ENCODE assay signal across 16 cellular contexts in the genomic region with DNA sequence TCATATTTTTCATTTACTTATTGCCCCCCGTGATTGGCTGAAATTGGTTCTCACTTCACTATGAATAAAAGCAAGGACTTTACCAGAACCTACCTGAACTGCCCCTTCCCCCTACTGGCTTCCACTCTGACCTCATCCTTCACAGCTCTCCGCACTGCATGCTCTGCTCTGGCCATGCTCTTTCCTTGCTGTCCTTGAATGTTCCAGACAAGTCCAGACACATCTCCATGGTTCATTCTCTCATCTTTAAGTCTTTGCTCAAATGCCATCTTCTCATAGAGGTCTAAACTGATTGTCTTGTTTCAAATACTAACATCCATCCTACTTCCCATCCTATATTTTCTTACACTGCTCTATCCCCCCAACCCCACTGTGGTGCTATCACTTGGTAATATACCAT.
DNase-seq lines count a peak whose midpoint lies in the region; ATAC-seq, FAIRE-seq and TF ChIP-seq lines count a peak whose summit lies in the region.
"Had no signal": no experiment of that assay in that cellular context is flagged by ENCODE, and none has a peak within 500 bp of the region (broad histone marks: within the 10 kb centered on the region; RNA-seq: fewer than 3 reads in every experiment).

No MANE protein-coding gene starts in this region.

- no peak overlapping the region for H2AK5ac ChIP-seq in mesendoderm (ENCODE audit: low read length)

- H3K4me3 ChIP-seq in astrocyte (ENCODE audit: insufficient read depth, low read depth, low read length) (no peak overlapping the region), mesendoderm (ENCODE audit: low read length) (no peak overlapping the region), pancreas (no peak overlapping the region)
- H3K4me3 ChIP-seq: BLaER1 treated with 17β-estradiol and CSF1 and Interleukin-3, amounts not matched to agents 10 nM and 100 nM; GM23248 had no signal

- no peak for FAIRE-seq in astrocyte (lab: Jason Lieb, UNC)
- FAIRE-seq in pancreas (lab: Jason Lieb, UNC): no peak
- FAIRE-seq: G401.6, GM12891 had no signal

- H2BK15ac ChIP-seq in mesendoderm (replicated peaks; ENCODE audit: low read depth): no peak overlapping the region

- no peak overlapping the region for H4K5ac ChIP-seq in mesendoderm (ENCODE audit: low read length)

- H3K27ac ChIP-seq in astrocyte (ENCODE audit: low read depth, low read length) (no peak overlapping the region), foreskin keratinocyte (no peak overlapping the region), mesendoderm (ENCODE audit: low read depth, low read length) (no peak overlapping the region), pancreas (no peak overlapping the region)
- H3K27ac ChIP-seq: BLaER1 treated with 17β-estradiol and CSF1 and Interleukin-3, amounts not matched to agents 10 nM and 100 nM; GM23248 had no signal

- no peak overlapping the region for H3K9ac ChIP-seq in astrocyte (ENCODE audit: low read length)
- no peak overlapping the region for H3K9ac ChIP-seq in mesendoderm (ENCODE audit: low read length)
- H3K9ac ChIP-seq: BLaER1 treated with 17β-estradiol and CSF1 and Interleukin-3, amounts not matched to agents 10 nM and 100 nM; GM23248 had no signal

- H3K4me2 ChIP-seq in astrocyte (ENCODE audit: low read length): no peak overlapping the region
- no peak overlapping the region for H3K4me2 ChIP-seq in mesendoderm (ENCODE audit: low read length)
- H3K4me2 ChIP-seq: BLaER1 treated with 17β-estradiol and CSF1 and Interleukin-3, amounts not matched to agents 10 nM and 100 nM had no signal

- H3K4me1 ChIP-seq in astrocyte (ENCODE audit: insufficient read depth, low read length) (no peaks in the 10 kb centered on the region), foreskin keratinocyte (no peaks in the 10 kb centered on the region), mesendoderm (ENCODE audit: control insufficient read depth, low read depth, low read length) (no peaks in the 10 kb centered on the region), pancreas (no peaks in the 10 kb centered on the region)
- H3K4me1 ChIP-seq: BLaER1 treated with 17β-estradiol and CSF1 and Interleukin-3, amounts not matched to agents 10 nM and 100 nM had no signal

- intact Hi-C loops in pancreas (cut with DNase I): no loop called here

- H3K4me3 Mint-ChIP-seq in astrocyte (ENCODE audit: unreplicated experiment): no peak overlapping the region
- peak overlapping the region; percentile 9 for H3K4me3 Mint-ChIP-seq in natural killer cell treated with Interleukin-12 subunit alpha and Interleukin-12 subunit beta and Interleukin-15 and Interleukin-18, amount 100 ng/mL, for 72 hours
- H3K4me3 Mint-ChIP-seq: CD4-positive, alpha-beta T cell had no signal

- H3K27me3 Mint-ChIP-seq in astrocyte (ENCODE audit: low read depth, unreplicated experiment): no peaks in the 10 kb centered on the region
- no peaks in the 10 kb centered on the region for H3K27me3 Mint-ChIP-seq in natural killer cell treated with Interleukin-12 subunit alpha and Interleukin-12 subunit beta and Interleukin-15 and Interleukin-18, amount 100 ng/mL, for 72 hours
- H3K27me3 Mint-ChIP-seq: CD4-positive, alpha-beta T cell had no signal

- H3K9me3 ChIP-seq in astrocyte (ENCODE audit: insufficient read depth, low read depth, low read length) (no peaks in the 10 kb centered on the region), pancreas (no peaks in the 10 kb centered on the region)

- no peak for TF ChIP-seq CTCF in astrocyte (IDR thresholded peaks at IDR 0.05; ENCODE audit: insufficient read depth, low read depth, low read length)
- TF ChIP-seq CTCF in foreskin keratinocyte (conservative IDR thresholded peaks at IDR 0.05): no peak
- no peak for TF ChIP-seq CTCF in pancreas (IDR thresholded peaks at IDR 0.05)

- peak; percentile 4 for DNase-seq in HPDE6-E6E7 (ENCODE audit: extremely low spot score)
- no peak for DNase-seq in astrocyte (ENCODE audit: low read depth)
- peak; percentile 38 to 74 for DNase-seq in foreskin keratinocyte
- no peak for DNase-seq in natural killer cell treated with Interleukin-12 subunit alpha and Interleukin-12 subunit beta and Interleukin-15 and Interleukin-18, amount 100 ng/mL, for 72 hours (ENCODE audit: low spot score)
- DNase-seq in mesendoderm: no peak
- no peak for DNase-seq in pancreas
- DNase-seq: ACHN; CD4-positive, alpha-beta T cell; DMS79 treated with DMSO at 0.1 percent for 48 hours; EL; GM23248; H7 had no signal

- H3K79me2 ChIP-seq in astrocyte (ENCODE audit: insufficient read depth, low read length): no peaks in the 10 kb centered on the region
- H3K79me2 ChIP-seq in mesendoderm (ENCODE audit: control insufficient read depth, insufficient read depth, low read length): no peaks in the 10 kb centered on the region

- no peak overlapping the region for H3K18ac ChIP-seq in mesendoderm (ENCODE audit: low read length)

- no peak overlapping the region for H2BK120ac ChIP-seq in mesendoderm (ENCODE audit: low read depth, low read length)

- H3K56ac ChIP-seq in mesendoderm (ENCODE audit: low read length): no peak overlapping the region

- H3K27ac Mint-ChIP-seq in astrocyte (ENCODE audit: unreplicated experiment): no peak overlapping the region
- H3K27ac Mint-ChIP-seq in natural killer cell treated with Interleukin-12 subunit alpha and Interleukin-12 subunit beta and Interleukin-15 and Interleukin-18, amount 100 ng/mL, for 72 hours: peak overlapping the region; percentile 42 to 44
- H3K27ac Mint-ChIP-seq: CD4-positive, alpha-beta T cell had no signal

- H3K4ac ChIP-seq in mesendoderm (ENCODE audit: low read depth, low read length): no peak overlapping the region

- WGBS in mesendoderm (ENCODE audit: extremely low coverage, insufficient coverage, low lambda C conversion rate): no CpG with 5 or more reads among the region's 2 CpGs
- WGBS in pancreas, 2 donors: 78 to 79% methylated on average over 2 of the region's 2 CpGs

- no peak overlapping the region for H3K23ac ChIP-seq in mesendoderm (ENCODE audit: low read length)

- ATAC-seq in foreskin keratinocyte: peak; percentile 58
- ATAC-seq in natural killer cell treated with Interleukin-12 subunit alpha and Interleukin-12 subunit beta and Interleukin-15 and Interleukin-18, amount 100 ng/mL, for 72 hours: no peak
- ATAC-seq in HG02970 (IDR thresholded peaks at IDR 0.05; ENCODE audit: low FRiP score, unreplicated experiment): no peak
- ATAC-seq in pancreas: no peak

- H3K27me3 ChIP-seq in astrocyte (ENCODE audit: insufficient read depth, low read length) (no peaks in the 10 kb centered on the region), foreskin keratinocyte (no peaks in the 10 kb centered on the region), mesendoderm (ENCODE audit: insufficient read depth, low read length, poor library complexity) (no peaks in the 10 kb centered on the region), pancreas (no peaks in the 10 kb centered on the region)
- H3K27me3 ChIP-seq: BLaER1 treated with 17β-estradiol and CSF1 and Interleukin-3, amounts not matched to agents 10 nM and 100 nM had no signal

- H4K20me1 ChIP-seq in astrocyte (ENCODE audit: insufficient read depth, low read length): no peaks in the 10 kb centered on the region
- H4K20me1 ChIP-seq: BLaER1 treated with 17β-estradiol and CSF1 and Interleukin-3, amounts not matched to agents 10 nM and 100 nM had no signal

- H2BK5ac ChIP-seq in mesendoderm (ENCODE audit: low read length): no peak overlapping the region

- H3K4me1 Mint-ChIP-seq in astrocyte (ENCODE audit: low read depth, unreplicated experiment): peaks cover 3% of the 10 kb centered on the region
- peaks cover 31 to 47% of the 10 kb centered on the region in 2 donors for H3K4me1 Mint-ChIP-seq in natural killer cell treated with Interleukin-12 subunit alpha and Interleukin-12 subunit beta and Interleukin-15 and Interleukin-18, amount 100 ng/mL, for 72 hours (ENCODE audit: low read depth in 2 of 2)

- H3K36me3 ChIP-seq in astrocyte (ENCODE audit: insufficient read depth, low read length) (no peaks in the 10 kb centered on the region), mesendoderm (ENCODE audit: control insufficient read depth, insufficient read depth, low read length) (no peaks in the 10 kb centered on the region), pancreas (no peaks in the 10 kb centered on the region)
- H3K36me3 ChIP-seq: BLaER1 treated with 17β-estradiol and CSF1 and Interleukin-3, amounts not matched to agents 10 nM and 100 nM had no signal

- H3K9me3 Mint-ChIP-seq in astrocyte (ENCODE audit: unreplicated experiment): peaks cover 2% of the 10 kb centered on the region
- peaks cover 7% of the 10 kb centered on the region for H3K9me3 Mint-ChIP-seq in natural killer cell treated with Interleukin-12 subunit alpha and Interleukin-12 subunit beta and Interleukin-15 and Interleukin-18, amount 100 ng/mL, for 72 hours

- H3K36me3 Mint-ChIP-seq in astrocyte (ENCODE audit: low read depth, unreplicated experiment): no peaks in the 10 kb centered on the region
- no peaks in the 10 kb centered on the region for H3K36me3 Mint-ChIP-seq in natural killer cell treated with Interleukin-12 subunit alpha and Interleukin-12 subunit beta and Interleukin-15 and Interleukin-18, amount 100 ng/mL, for 72 hours

- H3K79me1 ChIP-seq in mesendoderm (ENCODE audit: low read length): no peaks in the 10 kb centered on the region

- H4K8ac ChIP-seq in mesendoderm (ENCODE audit: low read depth, low read length): no peak overlapping the region

- peak overlapping the region; percentile 32 for H2AFZ ChIP-seq in astrocyte (ENCODE audit: low read depth, low read length)
- H2AFZ ChIP-seq: GM23248 had no signal

Comparison
In these comparisons a context has a peak if more than half of its experiments do, and no peak if none do; other contexts are left out.
1. DNase-seq: peak in HPDE6-E6E7 (single experiment) and foreskin keratinocyte (2 of 2); none in astrocyte (single experiment), natural killer cell treated with Interleukin-12 subunit alpha and Interleukin-12 subunit beta and Interleukin-15 and Interleukin-18, amount 100 ng/mL, for 72 hours (single experiment), mesendoderm (single experiment) and pancreas (0 of 6).